Comparison of ENCODE assay signal across 1 cellular context in genomic region chr12:56336361-56337167, GRCh38.
TF ChIP-seq lines count a peak whose summit lies in the region.

No MANE protein-coding gene starts in this region.

TF ChIP-seq in GM12878, 131 proteins besides CTCF, POLR2A, EP300 and RAD21:
- no peak for TF ChIP-seq E2F8 (IDR thresholded peaks at IDR 0.05; ENCODE audit: low read depth, partially characterized antibody)
- TF ChIP-seq MEF2A (IDR thresholded peaks at IDR 0.05; ENCODE audit: insufficient read depth, low read depth, low read length) = 0 out of 2 replicates have a peak, but pooled peaks have one; percentile 30
- no peak for TF ChIP-seq CHD2 (IDR thresholded peaks at IDR 0.05; ENCODE audit: borderline replicate concordance, low read depth, low read length)
- TF ChIP-seq SKIL (IDR thresholded peaks at IDR 0.05; ENCODE audit: low read depth, poor library complexity, severe bottlenecking) = no peak
- peak; percentile 76 for TF ChIP-seq IKZF1 (conservative IDR thresholded peaks at IDR 0.05)
- no peak for TF ChIP-seq PBX3 (IDR thresholded peaks at IDR 0.05; ENCODE audit: insufficient replicate concordance, low read depth, low read length)
- no peak for TF ChIP-seq GABPA (IDR thresholded peaks at IDR 0.05; ENCODE audit: low read depth)
- TF ChIP-seq ESRRA (IDR thresholded peaks at IDR 0.05; ENCODE audit: low read length) = no peak
- TF ChIP-seq RELB (IDR thresholded peaks at IDR 0.05; ENCODE audit: low read depth) = 0 out of 2 replicates have a peak, but pooled peaks have one; percentile 24
- peak; percentile 93; the same call in 2 of the 3 replicates for TF ChIP-seq POU2F2 (IDR thresholded peaks at IDR 0.05; ENCODE audit: borderline replicate concordance, low read depth, low read length)
- TF ChIP-seq FOXM1 (IDR thresholded peaks at IDR 0.05; ENCODE audit: low read depth, low read length) = no peak
- no peak for TF ChIP-seq ZNF384 (IDR thresholded peaks at IDR 0.05; ENCODE audit: borderline replicate concordance, low read depth, low read length)
- TF ChIP-seq IRF3 (IDR thresholded peaks at IDR 0.05) = no peak
- no peak for TF ChIP-seq WRNIP1 (IDR thresholded peaks at IDR 0.05; ENCODE audit: borderline replicate concordance, low read depth, low read length)
- TF ChIP-seq USF1 (IDR thresholded peaks at IDR 0.05; ENCODE audit: borderline replicate concordance, extremely low read length, insufficient read depth, low read depth, low read length) = no peak
- no peak for TF ChIP-seq MLLT1 (IDR thresholded peaks at IDR 0.05)
- TF ChIP-seq ZSCAN29 (IDR thresholded peaks at IDR 0.05) = no peak
- TF ChIP-seq EED (IDR thresholded peaks at IDR 0.05; ENCODE audit: low read depth) = peak; percentile 86
- no peak for TF ChIP-seq BMI1 (IDR thresholded peaks at IDR 0.05; ENCODE audit: borderline replicate concordance)
- TF ChIP-seq CEBPZ (IDR thresholded peaks at IDR 0.05; ENCODE audit: low read depth, low read length) = no peak
- TF ChIP-seq NFIC (IDR thresholded peaks at IDR 0.05; ENCODE audit: low read depth, low read length) = no peak
- no peak for TF ChIP-seq TCF12 (IDR thresholded peaks at IDR 0.05; ENCODE audit: low read depth, low read length)
- TF ChIP-seq E4F1 (IDR thresholded peaks at IDR 0.05; ENCODE audit: borderline replicate concordance, partially characterized antibody) = no peak
- peak; percentile 15; the same call in 1 of the 2 replicates for TF ChIP-seq NR2C1 (IDR thresholded peaks at IDR 0.05)
- TF ChIP-seq IRF4 (IDR thresholded peaks at IDR 0.05; ENCODE audit: low read depth, low read length) = 0 out of 2 replicates have a peak, but pooled peaks have one; percentile 29
- no peak for TF ChIP-seq BRCA1 (IDR thresholded peaks at IDR 0.05; ENCODE audit: low read depth, low read length)
- TF ChIP-seq TAF1 (IDR thresholded peaks at IDR 0.05; ENCODE audit: borderline replicate concordance, low read depth, low read length) = no peak
- TF ChIP-seq CHD4 (IDR thresholded peaks at IDR 0.05) = no peak
- TF ChIP-seq TARDBP (IDR thresholded peaks at IDR 0.05; ENCODE audit: borderline replicate concordance) = no peak
- peak; percentile 70 to 74; a peak in 3 of 4 replicates for TF ChIP-seq IKZF2 (IDR thresholded peaks at IDR 0.05)
- TF ChIP-seq GATAD2B (conservative IDR thresholded peaks at IDR 0.05; ENCODE audit: low read depth) = no peak
- TF ChIP-seq JUND (IDR thresholded peaks at IDR 0.05; ENCODE audit: low read depth, low read length) = no peak
- TF ChIP-seq SP1 (IDR thresholded peaks at IDR 0.05; ENCODE audit: low read depth, low read length) = no peak
- 0 out of 2 replicates have a peak, but pooled peaks have one; percentile 39 for TF ChIP-seq CREM (IDR thresholded peaks at IDR 0.05; ENCODE audit: low read depth)
- peak; percentile 65 for TF ChIP-seq CREB1 (IDR thresholded peaks at IDR 0.05; ENCODE audit: low read depth)
- TF ChIP-seq SPI1 (IDR thresholded peaks at IDR 0.05; ENCODE audit: borderline replicate concordance, insufficient read depth, low read depth, low read length) = peak; percentile 69; the same call in 1 of the 2 replicates
- 0 out of 4 replicates have a peak, but pooled peaks of 1 of the 2 experiments have one; percentile 20 for TF ChIP-seq ETV6 (conservative IDR thresholded peaks at IDR 0.05 in 1 of 2, IDR thresholded peaks at IDR 0.05 in 1 of 2; ENCODE audit: borderline replicate concordance in 1 of 2, low read depth in 1 of 2)
- peak; percentile 67 for TF ChIP-seq MYB (IDR thresholded peaks at IDR 0.05; ENCODE audit: borderline replicate concordance, low read depth, low read length)
- TF ChIP-seq MYC (IDR thresholded peaks at IDR 0.05; ENCODE audit: insufficient read depth, insufficient read length, insufficient replicate concordance, low read length, severe bottlenecking) = no peak
- 0 out of 2 replicates have a peak, but pooled peaks have one; percentile 31 for TF ChIP-seq ATF7 (IDR thresholded peaks at IDR 0.05; ENCODE audit: low read depth)
- TF ChIP-seq SUZ12 (IDR thresholded peaks at IDR 0.05; ENCODE audit: unreplicated experiment) = no peak
- no peak for TF ChIP-seq SIN3A (IDR thresholded peaks at IDR 0.05; ENCODE audit: low read depth, low read length)
- TF ChIP-seq FOXK2 (IDR thresholded peaks at IDR 0.05) = no peak
- no peak for TF ChIP-seq CEBPB (IDR thresholded peaks at IDR 0.05; ENCODE audit: borderline replicate concordance in 1 of 2, low read depth in 2 of 2, low read length in 2 of 2)
- no peak for TF ChIP-seq IRF5 (IDR thresholded peaks at IDR 0.05; ENCODE audit: borderline replicate concordance)
